19 cellular contexts compared by ENCODE assay signal in the genomic region with DNA sequence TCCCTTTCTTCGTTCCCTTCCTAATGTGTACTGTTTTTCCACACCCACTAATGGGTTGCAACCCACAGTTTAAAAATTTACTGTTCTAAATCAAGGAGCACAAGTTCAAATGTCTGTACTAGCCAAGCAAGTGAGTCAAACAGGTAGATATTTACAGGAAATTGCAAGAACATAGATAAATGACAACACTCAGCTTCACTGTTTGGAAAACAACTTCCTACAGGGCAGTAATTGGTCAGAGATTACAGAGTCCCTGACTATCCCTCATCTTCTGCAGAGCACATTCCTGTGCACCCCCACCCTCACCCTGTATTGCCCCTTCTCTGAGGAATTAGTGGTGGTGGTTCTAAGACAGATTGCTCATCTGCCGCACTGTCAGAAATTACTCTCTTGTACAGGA. TPM values are rescaled to one million over a fixed set of nuclear protein-coding genes. Genes with fewer than 3 reads are reported as not detected.
DNase-seq lines count a peak whose midpoint lies in the region; FAIRE-seq and TF ChIP-seq lines count a peak whose summit lies in the region.
"Had no signal": no experiment of that assay in that cellular context is flagged by ENCODE, and none has a peak within 500 bp of the region (broad histone marks: within the 10 kb centered on the region; RNA-seq: fewer than 3 reads in every experiment).

No MANE protein-coding gene starts in this region.

- no peaks in the 10 kb centered on the region for H3K79me2 ChIP-seq in GM23248 (ENCODE audit: insufficient read depth)

- WGBS in GM23248 (ENCODE audit: low coverage in 1 of 2, low lambda C conversion rate in 2 of 2, missing lambda C conversion rate in 2 of 2), 2 experiments = 54 to 59% methylated on average over 2 of the region's 2 CpGs
- 53 to 57% methylated on average over 2 of the region's 2 CpGs for WGBS in sigmoid colon, 2 donors

- H3K36me3 ChIP-seq in GM23248 (ENCODE audit: low read depth) (no peaks in the 10 kb centered on the region), bronchial epithelial cell (ENCODE audit: control insufficient read depth, insufficient read depth, low read length) (no peaks in the 10 kb centered on the region), sigmoid colon (peaks cover 0 to 33% (median 2%) of the 10 kb centered on the region in 4 donors)
- H3K36me3 ChIP-seq: BE2C, HAP-1 had no signal

- peaks cover 12% of the 10 kb centered on the region; the same call in 1 of the 2 replicates for H3F3A ChIP-seq in GM23248 (ENCODE audit: insufficient read depth)

- peaks cover 6% of the 10 kb centered on the region for H3K4me1 Mint-ChIP-seq in activated CD4-positive, alpha-beta T cell treated with anti-CD3 and anti-CD28 coated beads, Interleukin-2, amount 10 ng/mL, durations not matched to agents 7 days and 5 days

- no peaks in the 10 kb centered on the region for H3K9me3 Mint-ChIP-seq in activated CD4-positive, alpha-beta T cell treated with anti-CD3 and anti-CD28 coated beads, Interleukin-2, amount 10 ng/mL, durations not matched to agents 7 days and 5 days
- H3K9me3 Mint-ChIP-seq: activated naive CD4-positive, alpha-beta T cell treated with anti-CD3 and anti-CD28 coated beads for 36 hours had no signal

- TF ChIP-seq POLR2A in sigmoid colon (IDR thresholded peaks at IDR 0.05) (no peak), H54 (IDR thresholded peaks at IDR 0.05; ENCODE audit: low read depth, low read length) (no peak)

- no peak overlapping the region for H3K4me3 Mint-ChIP-seq in activated CD4-positive, alpha-beta T cell treated with anti-CD3 and anti-CD28 coated beads, Interleukin-2, amount 10 ng/mL, durations not matched to agents 7 days and 5 days
- H3K4me3 Mint-ChIP-seq: activated naive CD4-positive, alpha-beta T cell treated with anti-CD3 and anti-CD28 coated beads for 36 hours had no signal

- intact Hi-C loops in sigmoid colon (cut with DNase I) = loop anchor here (2.0 kb wide), 2 partner anchors 39 to 69 kb away; partner anchors contain the start of gene TIMM10

- no peak overlapping the region for H3K27ac Mint-ChIP-seq in activated CD4-positive, alpha-beta T cell treated with anti-CD3 and anti-CD28 coated beads, Interleukin-2, amount 10 ng/mL, durations not matched to agents 7 days and 5 days
- H3K27ac Mint-ChIP-seq: activated naive CD4-positive, alpha-beta T cell treated with anti-CD3 and anti-CD28 coated beads for 36 hours had no signal

- H3K4me2 ChIP-seq in GM23248 (ENCODE audit: unreplicated experiment) = peak overlapping the region; percentile 83

- peak overlapping the region; percentile 87 for H3K9ac ChIP-seq in GM23248

- FAIRE-seq in bronchial epithelial cell (lab: Jason Lieb, UNC) = peak; percentile 13
- FAIRE-seq in H54 (lab: Jason Lieb, UNC) = no peak
- FAIRE-seq: colon, frontal cortex had no signal

- H3K36me3 Mint-ChIP-seq in activated CD4-positive, alpha-beta T cell treated with anti-CD3 and anti-CD28 coated beads, Interleukin-2, amount 10 ng/mL, durations not matched to agents 7 days and 5 days (ENCODE audit: low read depth) = no peaks in the 10 kb centered on the region

- H3K9me3 ChIP-seq in GM23248 (ENCODE audit: low read depth) (no peaks in the 10 kb centered on the region), sigmoid colon (no peaks in the 10 kb centered on the region)
- H3K9me3 ChIP-seq: BE2C, HAP-1 had no signal

- H3K27ac ChIP-seq in GM23248 (peak overlapping the region; percentile 80), sigmoid colon (peak overlapping the region; percentile 79 to 93 (median 89))

- H3K4me1 ChIP-seq in GM23248 (ENCODE audit: insufficient read depth) (peaks cover 11% of the 10 kb centered on the region), sigmoid colon (peaks cover 0 to 22% (median 13%) of the 10 kb centered on the region in 4 donors)
- H3K4me1 ChIP-seq: BE2C, HAP-1 had no signal

- peak overlapping the region; percentile 77 for H3K4me3 ChIP-seq in GM23248
- H3K4me3 ChIP-seq in bronchial epithelial cell (ENCODE audit: low read depth, low read length) = no peak overlapping the region
- peak overlapping the region in 3 of 4 donors; percentile 48 to 69 (median 60) for H3K4me3 ChIP-seq in sigmoid colon
- H3K4me3 ChIP-seq: HAP-1 had no signal

- DNase-seq in GM23248 = no peak
- peak; percentile 42 for DNase-seq in bronchial epithelial cell (ENCODE audit: low read depth)
- DNase-seq in kidney tubule cell (ENCODE audit: low spot score) = peak; percentile 47
- no peak for DNase-seq in sigmoid colon
- no peak for DNase-seq in activated naive CD4-positive, alpha-beta T cell (lab: John Stamatoyannopoulos, UW)
- no peak for DNase-seq in activated CD4-positive, alpha-beta T cell treated with anti-CD3 and anti-CD28 coated beads, Interleukin-2, amount 10 ng/mL, durations not matched to agents 7 days and 5 days
- no peak for DNase-seq in H54 (ENCODE audit: insufficient read length, low spot score)
- no peak for DNase-seq in NCI-H2107 (lab: John Stamatoyannopoulos, UW)
- DNase-seq: activated CD8-positive, alpha-beta memory T cell treated with anti-CD3 and anti-CD28 coated beads for 24 hours; activated naive CD4-positive, alpha-beta T cell treated with anti-CD3 and anti-CD28 coated beads for 36 hours; BE2C; kidney glomerular epithelial cell; NCI-H1048; NCI-H446; stimulated activated CD4-positive, alpha-beta T cell treated with anti-CD3 and anti-CD28 coated beads, Interleukin-1b, Interleukin-23, amount 100 ng/mL, for 48 hours had no signal

- H3K27me3 Mint-ChIP-seq in activated CD4-positive, alpha-beta T cell treated with anti-CD3 and anti-CD28 coated beads, Interleukin-2, amount 10 ng/mL, durations not matched to agents 7 days and 5 days = peaks cover 33% of the 10 kb centered on the region

- H3K9me2 ChIP-seq in GM23248 (ENCODE audit: insufficient read depth) = no peaks in the 10 kb centered on the region

- H3K27me3 ChIP-seq in GM23248 (replicated peaks; ENCODE audit: insufficient read depth) (no peaks in the 10 kb centered on the region), bronchial epithelial cell (ENCODE audit: control insufficient read depth, insufficient read depth, low read length) (peaks cover 2% of the 10 kb centered on the region), sigmoid colon (no peaks in the 10 kb centered on the region)
- H3K27me3 ChIP-seq: BE2C had no signal

- no peak for TF ChIP-seq EP300 in sigmoid colon (IDR thresholded peaks at IDR 0.05)

- POLR2A ChIA-PET in activated CD4-positive, alpha-beta T cell treated with anti-CD3 and anti-CD28 coated beads, Interleukin-2, amount 10 ng/mL, durations not matched to agents 7 days and 5 days (lab: Charles Lee) = no interaction called here

- no peaks in the 10 kb centered on the region for H4K20me1 ChIP-seq in GM23248 (ENCODE audit: insufficient read depth)

- in situ Hi-C loops in GM23248 (cut with MboI) = no loop called here

- CTCF ChIA-PET in activated CD4-positive, alpha-beta T cell treated with anti-CD3 and anti-CD28 coated beads, Interleukin-2, amount 10 ng/mL, durations not matched to agents 7 days and 5 days (lab: Charles Lee) = interaction anchor here (1.3 to 2.0 kb wide), 2 partner anchors 32 to 142 kb away, joined by 4 read pairs; partner anchors contain the start of gene UBE2L6

- H2AFZ ChIP-seq in GM23248 = peak overlapping the region; percentile 91

- no peak for TF ChIP-seq CTCF in bronchial epithelial cell (IDR thresholded peaks at IDR 0.05; ENCODE audit: insufficient read depth, low read length, severe bottlenecking)
- no peak for TF ChIP-seq CTCF in sigmoid colon (IDR thresholded peaks at IDR 0.05)

RNA-seq across cellular contexts. Expression of gene SERPING1, which starts 1.9 kb away (rescaled TPM):
- total RNA-seq in GM23248 (2014; rRNA removed; shearing (Covaris generic)) = 98.0 and 147 TPM in 2 replicates
- polyA plus RNA-seq in GM23248 (2016; fragmentation: Nextera tagmentation; extraction: Ambion mirVana) (319 and 327 TPM in 2 replicates), sigmoid colon (100 to 1,000 TPM in 1 of 3 donors, 10 to 100 TPM in 2; 24.5 to 147 (median 49.9) TPM)
- total RNA-seq in bronchial epithelial cell (1.3 and 2.0 TPM in 2 replicates), sigmoid colon (100 to 1,000 TPM; 214 to 397 (median 295) TPM)
- total RNA-seq in activated CD4-positive, alpha-beta T cell treated with anti-CD3 and anti-CD28 coated beads, Interleukin-2, amount 10 ng/mL, durations not matched to agents 7 days and 5 days = under 1 TPM in 1 of 2 experiments, not detected in 1; 0.23 TPM
- total RNA-seq: T-helper 2 cell treated with Interferon-gamma antibody and Interleukin-4, amounts not matched to agents 100 ng/mL and 5 ng/mL, for 36 hours had no signal

RNA-seq across cellular contexts. Expression of gene UBE2L6, which starts 31.9 kb away (rescaled TPM):
- 32.8 and 41.5 TPM in 2 replicates for total RNA-seq in GM23248 (2014; rRNA removed; shearing (Covaris generic))
- polyA plus RNA-seq in GM23248 (2016; fragmentation: Nextera tagmentation; extraction: Ambion mirVana) = 74.0 and 75.9 TPM in 2 replicates
- total RNA-seq in bronchial epithelial cell = 7.4 and 13.6 TPM in 2 replicates
- 10 to 100 TPM; 26.5 to 37.8 (median 32.5) TPM for total RNA-seq in sigmoid colon
- polyA plus RNA-seq in sigmoid colon = 100 to 1,000 TPM in 1 of 3 donors, 10 to 100 TPM in 2; 42.6 to 106 (median 62.9) TPM
- 100 to 1,000 TPM; 303 to 350 TPM for total RNA-seq in activated CD4-positive, alpha-beta T cell treated with anti-CD3 and anti-CD28 coated beads, Interleukin-2, amount 10 ng/mL, durations not matched to agents 7 days and 5 days

RNA-seq across cellular contexts. Expression of gene YPEL4, which starts 50.3 kb away (rescaled TPM):
- total RNA-seq in GM23248 (2014; rRNA removed; shearing (Covaris generic)) = 1.7 TPM in 1 of 2 replicates, not detected in the other
- polyA plus RNA-seq in GM23248 (2016; fragmentation: Nextera tagmentation; extraction: Ambion mirVana) (0.35 and 0.49 TPM in 2 replicates), sigmoid colon (1 to 10 TPM; 1.2 to 3.0 (median 1.4) TPM)
- total RNA-seq in bronchial epithelial cell (0.26 TPM in 1 of 2 replicates, not detected in the other), sigmoid colon (1 to 10 TPM; 1.5 to 4.4 (median 2.8) TPM)
- total RNA-seq in activated CD4-positive, alpha-beta T cell treated with anti-CD3 and anti-CD28 coated beads, Interleukin-2, amount 10 ng/mL, durations not matched to agents 7 days and 5 days = under 1 TPM; 0.17 to 0.19 TPM

RNA-seq across cellular contexts. Expression of gene CLP1, which starts 58.2 kb away (rescaled TPM):
- total RNA-seq in GM23248 (2014; rRNA removed; shearing (Covaris generic)) = 19.6 and 21.0 TPM in 2 replicates
- polyA plus RNA-seq in GM23248 (2016; fragmentation: Nextera tagmentation; extraction: Ambion mirVana) (16.2 and 16.4 TPM in 2 replicates), sigmoid colon (10 to 100 TPM; 12.4 to 16.0 (median 13.2) TPM)
- total RNA-seq in bronchial epithelial cell (15.7 and 28.2 TPM in 2 replicates), sigmoid colon (10 to 100 TPM in 3 of 4 donors, 1 to 10 TPM in 1; 3.9 to 23.2 (median 13.7) TPM)
- 10 to 100 TPM; 17.1 to 21.2 TPM for total RNA-seq in activated CD4-positive, alpha-beta T cell treated with anti-CD3 and anti-CD28 coated beads, Interleukin-2, amount 10 ng/mL, durations not matched to agents 7 days and 5 days

Comparison
In these comparisons a context has a peak if more than half of its experiments do, and no peak if none do; other contexts are left out.
1. DNase-seq: peak in bronchial epithelial cell (single experiment) and kidney tubule cell (single experiment); none in GM23248 (single experiment), sigmoid colon (single experiment), activated naive CD4-positive, alpha-beta T cell (0 of 4), activated CD4-positive, alpha-beta T cell treated with anti-CD3 and anti-CD28 coated beads, Interleukin-2, amount 10 ng/mL, durations not matched to agents 7 days and 5 days (single experiment), H54 (single experiment) and NCI-H2107 (single experiment).
2. RNA of gene SERPING1, which starts 1.9 kb away (total RNA-seq): 214 to 397 TPM in sigmoid colon and 98.0 to 147 TPM in GM23248; 1.3 to 2.0 TPM in bronchial epithelial cell and 0.23 TPM in activated CD4-positive, alpha-beta T cell treated with anti-CD3 and anti-CD28 coated beads, Interleukin-2, amount 10 ng/mL, durations not matched to agents 7 days and 5 days; every median in the first group is over 10 times any median in the second.